Comparison of ENCODE assay signal across 2 cellular contexts in genomic region chr1:23984417-23985186, GRCh38.
TF ChIP-seq lines count a peak whose summit lies in the region.

No MANE protein-coding gene starts in this region.

TF ChIP-seq in HepG2, 621 proteins besides CTCF, POLR2A, EP300 and RAD21 (continues in another document):
- TF ChIP-seq HIC2 (CRISPR knock-in tag; IDR thresholded peaks at IDR 0.05; ENCODE audit: low read depth) (no peak), ZUFSP (CRISPR knock-in tag; IDR thresholded peaks at IDR 0.05; ENCODE audit: borderline replicate concordance) (no peak), ZZZ3 (CRISPR knock-in tag; IDR thresholded peaks at IDR 0.05; ENCODE audit: borderline replicate concordance) (no peak), IRF1 (CRISPR knock-in tag; IDR thresholded peaks at IDR 0.05; ENCODE audit: low read depth) (no peak), ZFP37 (CRISPR knock-in tag; IDR thresholded peaks at IDR 0.05; ENCODE audit: borderline replicate concordance) (no peak), ZNF576 (CRISPR knock-in tag; IDR thresholded peaks at IDR 0.05) (no peak), ZNF280B (CRISPR knock-in tag; IDR thresholded peaks at IDR 0.05; ENCODE audit: borderline replicate concordance) (no peak), MED13 (CRISPR knock-in tag; IDR thresholded peaks at IDR 0.05) (no peak), AGO1 (IDR thresholded peaks at IDR 0.05; ENCODE audit: low read depth, low read length, poor library complexity, severe bottlenecking) (no peak), HNF1A (IDR thresholded peaks at IDR 0.05; ENCODE audit: low read depth) (no peak), HNF1A (CRISPR knock-in tag; IDR thresholded peaks at IDR 0.05; ENCODE audit: borderline replicate concordance) (no peak), TOPORS (CRISPR knock-in tag; IDR thresholded peaks at IDR 0.05) (no peak), JUN (CRISPR knock-in tag; IDR thresholded peaks at IDR 0.05) (no peak), KDM1A (CRISPR knock-in tag; IDR thresholded peaks at IDR 0.05) (no peak)

TF ChIP-seq in liver, 16 proteins besides CTCF, POLR2A, EP300 and RAD21:
- TF ChIP-seq HNF4G (IDR thresholded peaks at IDR 0.05) (no peak), EGR1 (IDR thresholded peaks at IDR 0.05; ENCODE audit: low read depth in 2 of 2) (no peak), ATF3 (IDR thresholded peaks at IDR 0.05) (no peak), HNF4A (conservative IDR thresholded peaks at IDR 0.05) (no peak), YY1 (IDR thresholded peaks at IDR 0.05) (no peak), GABPA (IDR thresholded peaks at IDR 0.05 in 1 of 2, conservative IDR thresholded peaks at IDR 0.05 in 1 of 2) (no peak), RXRA (IDR thresholded peaks at IDR 0.05) (no peak), NR2F2 (IDR thresholded peaks at IDR 0.05) (peak; percentile 42), MAX (IDR thresholded peaks at IDR 0.05) (no peak), SP1 (IDR thresholded peaks at IDR 0.05) (peak; percentile 12)
